Comparison of ENCODE assay signal across 25 cellular contexts in genomic region chr16:9657659-9658058, GRCh38.
"Had no signal": no experiment of that assay in that cellular context is flagged by ENCODE, and none has a peak within 500 bp of the region (broad histone marks: within the 10 kb centered on the region; RNA-seq: fewer than 3 reads in every experiment).

No MANE protein-coding gene starts in this region.

- DNase-seq: activated B cell treated with CpG ODN at 0.5 μM for 24 hours; activated CD4-positive, alpha-beta T cell treated with anti-CD3 and anti-CD28 coated beads for 48 hours; activated CD4-positive, alpha-beta T cell treated with anti-CD3 and anti-CD28 coated beads, Interleukin-2, amount 50 U/mL, for 1 hour; activated CD4-positive, alpha-beta T cell treated with anti-CD3 and anti-CD28 coated beads, Interleukin-2, amount 50 U/mL, for 48 hours; activated CD8-positive, alpha-beta memory T cell treated with anti-CD3 and anti-CD28 coated beads for 24 hours; activated CD8-positive, alpha-beta T cell treated with anti-CD3 and anti-CD28 coated beads for 36 hours; activated effector memory CD4-positive, alpha-beta T cell treated with Interleukin-2 at 50 U/mL for 16 hours; activated gamma-delta T cell treated with Interleukin-2 at 50 U/mL for 16 hours; activated naive CD4-positive, alpha-beta T cell treated with anti-CD3 and anti-CD28 coated beads, Interleukin-2, amount 50 U/mL, for 16 hours; activated naive CD4-positive, alpha-beta T cell treated with Interleukin-2 at 50 U/mL for 16 hours; activated T-cell treated with anti-CD3 and anti-CD28 coated beads, Interleukin-2, amount 50 U/mL, for 4 hours; amniotic stem cell; anterior cingulate cortex; brain microvascular endothelial cell; dorsolateral prefrontal cortex; effector memory CD4-positive, alpha-beta T cell; erythroblast; foreskin keratinocyte; gastrocnemius medialis; glutamatergic neuron; heart left ventricle; T1000; WERI-Rb-1 had no signal

- ATAC-seq: activated CD4-positive, CD25-positive, alpha-beta regulatory T cell treated with anti-CD3 and anti-CD28 coated beads, Interleukin-2, amount 50 U/mL, for 24 hours; activated CD8-positive, alpha-beta T cell treated with anti-CD3 and anti-CD28 coated beads for 36 hours; activated T-cell treated with anti-CD3 and anti-CD28 coated beads, Interleukin-2, amount 50 U/mL, for 4 hours; activated T-helper 17 cell treated with anti-CD3 and anti-CD28 coated beads, Interleukin-2, amount 50 U/mL, for 72 hours; foreskin keratinocyte; gastrocnemius medialis; heart left ventricle had no signal
